ENCODE assay signal across 25 cellular contexts in the genomic region with DNA sequence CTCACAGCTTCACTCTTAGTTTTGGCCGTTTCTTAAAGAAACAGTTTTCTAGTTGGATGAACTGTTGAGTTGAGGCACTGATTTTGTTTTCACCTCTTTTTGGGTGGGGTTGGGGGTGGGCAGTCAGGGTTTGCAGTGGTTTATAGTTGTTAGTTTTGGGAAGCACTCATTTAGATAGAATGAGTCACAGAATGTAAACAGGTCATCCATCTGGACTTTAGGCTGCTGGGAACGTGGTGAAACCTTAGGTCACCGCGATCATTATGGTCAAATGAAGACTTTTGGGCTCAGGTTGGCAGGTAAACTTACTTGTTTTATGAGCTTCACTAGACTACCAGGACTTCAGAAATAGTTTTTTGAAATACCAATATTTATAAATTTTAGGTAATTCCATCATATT. TPM values are rescaled to one million over a fixed set of nuclear protein-coding genes. Genes with fewer than 3 reads are reported as not detected.
A peak's percentile ranks its signal among the peaks of the same experiment; 100 is the strongest.
DNase-seq lines count a peak whose midpoint lies in the region; ATAC-seq, FAIRE-seq and TF ChIP-seq lines count a peak whose summit lies in the region.
"Had no signal": no experiment of that assay in that cellular context is flagged by ENCODE, and none has a peak within 500 bp of the region (broad histone marks: within the 10 kb centered on the region; RNA-seq: fewer than 3 reads in every experiment).

No MANE protein-coding gene starts in this region.

- no peak overlapping the region for H3K4me3 Mint-ChIP-seq in MCF 10A (ENCODE audit: unreplicated experiment)
- no peak overlapping the region for H3K4me3 Mint-ChIP-seq in activated CD8-positive, alpha-beta T cell treated with anti-CD3 and anti-CD28 coated beads for 36 hours
- no peak overlapping the region for H3K4me3 Mint-ChIP-seq in activated naive CD8-positive, alpha-beta T cell treated with anti-CD3 and anti-CD28 coated beads, Interleukin-2, amount 50 U/mL, for 24 hours
- H3K4me3 Mint-ChIP-seq: CD8-positive, alpha-beta memory T cell had no signal

- TF ChIP-seq POLR2A in breast epithelium (IDR thresholded peaks at IDR 0.05) (no peak), HepG2 (IDR thresholded peaks at IDR 0.05; ENCODE audit: insufficient read depth in 1 of 2, low read depth in 2 of 2, low read length in 2 of 2) (no peak)

- H3K4me1 ChIP-seq in breast epithelium (no peaks in the 10 kb centered on the region), colonic mucosa (peaks cover 5% of the 10 kb centered on the region), HepG2 (ENCODE audit: insufficient read depth, low read length) (peaks cover 32% of the 10 kb centered on the region)

- CTCF ChIA-PET in MCF 10A (lab: Yijun Ruan, JAX) (interaction anchor here (1.0 kb wide), 1 partner anchor 10 kb away, joined by 3 read pairs; no protein-coding TSS in a partner anchor), HepG2 (lab: Yijun Ruan, JAX; ENCODE audit: low intra/inter-chr PET ratio, low total read pairs) (no interaction called here)
- CTCF ChIA-PET in activated CD8-positive, alpha-beta T cell treated with anti-CD3 and anti-CD28 coated beads for 36 hours (lab: Charles Lee), result no interaction called here

- TF ChIP-seq EP300 in HepG2 (IDR thresholded peaks at IDR 0.05; ENCODE audit: low read depth in 2 of 2, low read length in 2 of 2), result peak in 1 of 2 experiments; percentile 56; a peak in 1 of 4 replicates
- peak; percentile 51; the same call in 1 of the 2 replicates for TF ChIP-seq EP300 in HepG2 (CRISPR knock-in tag; IDR thresholded peaks at IDR 0.05; ENCODE audit: borderline replicate concordance)

- no peaks in the 10 kb centered on the region for H3K27me3 Mint-ChIP-seq in MCF 10A (ENCODE audit: insufficient read depth, unreplicated experiment)
- H3K27me3 Mint-ChIP-seq in activated CD8-positive, alpha-beta T cell treated with anti-CD3 and anti-CD28 coated beads for 36 hours, result no peaks in the 10 kb centered on the region
- no peaks in the 10 kb centered on the region for H3K27me3 Mint-ChIP-seq in activated naive CD8-positive, alpha-beta T cell treated with anti-CD3 and anti-CD28 coated beads, Interleukin-2, amount 50 U/mL, for 24 hours
- H3K27me3 Mint-ChIP-seq: CD8-positive, alpha-beta memory T cell had no signal

- no peaks in the 10 kb centered on the region for H3K36me3 ChIP-seq in breast epithelium
- no peaks in the 10 kb centered on the region for H3K36me3 ChIP-seq in colonic mucosa
- no peaks in the 10 kb centered on the region for H3K36me3 ChIP-seq in HepG2 (replicated peaks in 1 of 2; ENCODE audit: control insufficient read depth in 1 of 2, insufficient read depth in 2 of 2, low read length in 2 of 2)

- H3K4me3 ChIP-seq in breast epithelium, result no peak overlapping the region
- H3K4me3 ChIP-seq in colonic mucosa, result no peak overlapping the region
- H3K4me3 ChIP-seq in HepG2 (replicated peaks in 1 of 3; ENCODE audit: insufficient read depth in 1 of 3, low read depth in 2 of 3, low read length in 3 of 3), result peak overlapping the region in 1 of 3 experiments; percentile 4; a peak in 2 of 6 replicates
- H3K4me3 ChIP-seq: GM12878, GM23248, Peyer's patch had no signal

- peak overlapping the region; percentile 52 for H3K4me2 ChIP-seq in HepG2 (ENCODE audit: low read depth, low read length)

- H3K27ac ChIP-seq in breast epithelium, result no peak overlapping the region
- H3K27ac ChIP-seq in colonic mucosa, result peak overlapping the region; percentile 51
- H3K27ac ChIP-seq in HepG2 (ENCODE audit: extremely low read length, insufficient read depth, low read length), result peak overlapping the region; percentile 56
- H3K27ac ChIP-seq: C4-2B, GM23248, HL-60, Peyer's patch had no signal

- H3K4me1 Mint-ChIP-seq in MCF 10A (ENCODE audit: insufficient read depth, unreplicated experiment), result no peaks in the 10 kb centered on the region
- peaks cover 2% of the 10 kb centered on the region for H3K4me1 Mint-ChIP-seq in activated CD8-positive, alpha-beta T cell treated with anti-CD3 and anti-CD28 coated beads for 36 hours (ENCODE audit: low read depth)
- H3K4me1 Mint-ChIP-seq in activated naive CD8-positive, alpha-beta T cell treated with anti-CD3 and anti-CD28 coated beads, Interleukin-2, amount 50 U/mL, for 24 hours, result peaks cover 7% of the 10 kb centered on the region

- H3K79me2 ChIP-seq in HepG2 (ENCODE audit: insufficient read depth, low read length), result no peaks in the 10 kb centered on the region

- TF ChIP-seq CTCF in MCF 10A (IDR thresholded peaks at IDR 0.05; ENCODE audit: unreplicated experiment), result no peak
- TF ChIP-seq CTCF in breast epithelium (IDR thresholded peaks at IDR 0.05), result no peak
- TF ChIP-seq CTCF in colonic mucosa (IDR thresholded peaks at IDR 0.05), result no peak
- TF ChIP-seq CTCF in HepG2 (CRISPR knock-in tag; IDR thresholded peaks at IDR 0.05), result no peak
- no peak for TF ChIP-seq CTCF in activated CD8-positive, alpha-beta T cell treated with anti-CD3 and anti-CD28 coated beads for 36 hours (IDR thresholded peaks at IDR 0.05)

- H3K27ac Mint-ChIP-seq in MCF 10A (ENCODE audit: low read depth, unreplicated experiment), result no peak overlapping the region
- no peak overlapping the region for H3K27ac Mint-ChIP-seq in activated CD8-positive, alpha-beta T cell treated with anti-CD3 and anti-CD28 coated beads for 36 hours
- no peak overlapping the region for H3K27ac Mint-ChIP-seq in activated naive CD8-positive, alpha-beta T cell treated with anti-CD3 and anti-CD28 coated beads, Interleukin-2, amount 50 U/mL, for 24 hours
- H3K27ac Mint-ChIP-seq: CD8-positive, alpha-beta memory T cell had no signal

- H3K27me3 ChIP-seq in breast epithelium, result no peaks in the 10 kb centered on the region
- no peaks in the 10 kb centered on the region for H3K27me3 ChIP-seq in colonic mucosa
- H3K27me3 ChIP-seq in HepG2 (ENCODE audit: control insufficient read depth in 1 of 2, insufficient read depth in 2 of 2, low read length in 2 of 2), result no peaks in the 10 kb centered on the region
- H3K27me3 ChIP-seq: Peyer's patch had no signal

- TF ChIP-seq RAD21 in HepG2 (CRISPR knock-in tag; IDR thresholded peaks at IDR 0.05), result no peak

- H4K20me1 ChIP-seq in HepG2 (ENCODE audit: insufficient read depth, low read length), result no peaks in the 10 kb centered on the region

- H3K36me3 Mint-ChIP-seq in MCF 10A (ENCODE audit: insufficient read depth, unreplicated experiment), result peaks cover 7% of the 10 kb centered on the region
- peaks cover 9% of the 10 kb centered on the region for H3K36me3 Mint-ChIP-seq in activated CD8-positive, alpha-beta T cell treated with anti-CD3 and anti-CD28 coated beads for 36 hours (ENCODE audit: low read depth)
- H3K36me3 Mint-ChIP-seq in activated naive CD8-positive, alpha-beta T cell treated with anti-CD3 and anti-CD28 coated beads, Interleukin-2, amount 50 U/mL, for 24 hours (ENCODE audit: low read depth), result peaks cover 9% of the 10 kb centered on the region

- H3K9me3 ChIP-seq in breast epithelium (no peaks in the 10 kb centered on the region), colonic mucosa (no peaks in the 10 kb centered on the region), HepG2 (ENCODE audit: low read length) (no peaks in the 10 kb centered on the region)
- H3K9me3 ChIP-seq: Peyer's patch had no signal

- H3K9me3 Mint-ChIP-seq in MCF 10A (ENCODE audit: unreplicated experiment), result no peaks in the 10 kb centered on the region
- H3K9me3 Mint-ChIP-seq in activated CD8-positive, alpha-beta T cell treated with anti-CD3 and anti-CD28 coated beads for 36 hours, result peaks cover 4% of the 10 kb centered on the region
- peaks cover 5% of the 10 kb centered on the region for H3K9me3 Mint-ChIP-seq in activated naive CD8-positive, alpha-beta T cell treated with anti-CD3 and anti-CD28 coated beads, Interleukin-2, amount 50 U/mL, for 24 hours
- H3K9me3 Mint-ChIP-seq: CD8-positive, alpha-beta memory T cell had no signal

- POLR2A ChIA-PET in MCF 10A (lab: Yijun Ruan, JAX), result no interaction called here
- POLR2A ChIA-PET in HepG2 (lab: Yijun Ruan, JAX), result interaction anchor here (0.7 kb wide), 1 partner anchor 20 kb away, joined by 3 read pairs; no protein-coding TSS in a partner anchor
- POLR2A ChIA-PET in activated CD8-positive, alpha-beta T cell treated with anti-CD3 and anti-CD28 coated beads for 36 hours (lab: Charles Lee), result interaction anchor here (0.6 kb wide), 1 partner anchor 766 kb away, joined by 4 read pairs; no protein-coding TSS in a partner anchor

- FAIRE-seq in HepG2 (lab: Jason Lieb, UNC), result peak; percentile 51
- FAIRE-seq: GM12878 had no signal

- in situ Hi-C loops in HepG2 (cut with HindIII; ENCODE audit: extremely low pct_ligation_motif_present, low pct_unique_long_range_greater_than_20kb), result no loop called here

- intact Hi-C loops in MCF 10A (cut with micrococcal nuclease), result no loop called here
- intact Hi-C loops in breast epithelium (cut with DNase I; ENCODE audit: low total_unique reads), result no loop called here
- intact Hi-C loops in colonic mucosa (cut with DNase I), result no loop called here
- intact Hi-C loops in HepG2 (cut with micrococcal nuclease; ENCODE audit: unreplicated experiment), result loop anchor here (1.0 to 2.0 kb wide), 3 partner anchors 8 to 168 kb away; no protein-coding TSS in a partner anchor
- intact Hi-C loops in activated CD8-positive, alpha-beta T cell treated with anti-CD3 and anti-CD28 coated beads for 36 hours (cut with micrococcal nuclease), result no loop called here

- H3K9ac ChIP-seq in colonic mucosa (ENCODE audit: low read depth in 2 of 2, low read length in 2 of 2) (no peak overlapping the region), HepG2 (ENCODE audit: insufficient read depth, low read depth, low read length) (no peak overlapping the region)
- H3K9ac ChIP-seq: GM23248 had no signal

- no TSS peak for BruUV-seq in MCF 10A (replicated peaks; lab: Mats Ljungman, UMichigan)
- no TSS peak for BruUV-seq in HepG2 (replicated peaks; lab: Mats Ljungman, UMichigan)

- 2% methylated on average over 4 of the region's 4 CpGs for WGBS in HepG2 (ENCODE audit: low lambda C conversion rate)

- no peak overlapping the region for H2AFZ ChIP-seq in HepG2 (ENCODE audit: low read length)
- H2AFZ ChIP-seq: GM23248 had no signal

- ATAC-seq in HepG2 (peak; percentile 94), GM18907 (IDR thresholded peaks at IDR 0.05; ENCODE audit: unreplicated experiment) (no peak)
- ATAC-seq in activated CD8-positive, alpha-beta T cell treated with anti-CD3 and anti-CD28 coated beads for 36 hours, result no peak
- ATAC-seq in activated naive CD8-positive, alpha-beta T cell treated with anti-CD3 and anti-CD28 coated beads, Interleukin-2, amount 50 U/mL, for 24 hours, result no peak
- ATAC-seq: GM12878, HCT116 had no signal

- DNase-seq in MCF 10A (ENCODE audit: unreplicated experiment) (peak; percentile 16), breast epithelium (ENCODE audit: low spot score in 2 of 2) (no peak), colonic mucosa (peak; percentile 53), HepG2 (ENCODE audit: low spot score) (peak; percentile 84)
- DNase-seq in activated CD8-positive, alpha-beta T cell treated with anti-CD3 and anti-CD28 coated beads for 36 hours, result no peak
- DNase-seq in stimulated activated CD4-positive, alpha-beta T cell treated with anti-CD3 and anti-CD28 coated beads, Interleukin-4, amount 100 ng/mL, for 4 hours, result no peak
- no peak for DNase-seq in activated naive CD8-positive, alpha-beta T cell treated with anti-CD3 and anti-CD28 coated beads, Interleukin-2, amount 50 U/mL, for 24 hours
- DNase-seq: 8988T; AML-193; Calu3; CD8-positive, alpha-beta memory T cell; DMS153; GM23248; MV-4-11; NCI-H1105 treated with DMSO at 0.1 percent for 48 hours; NCI-H2029 treated with DMSO at 0.1 percent for 48 hours; NCI-H226; NCI-H524; NCI-H82; Peyer's patch had no signal

RNA-seq across cellular contexts. Expression of gene CSTPP1, which starts 48.4 kb away (rescaled TPM):
- total RNA-seq in MCF 10A (2022) (19.2 and 22.0 TPM in 2 replicates), breast epithelium (10 to 100 TPM; 13.4 to 43.6 (median 30.5) TPM), colonic mucosa (10 to 100 TPM; 35.8 to 63.6 TPM), HepG2 (2016; rRNA removed; fragmentation: Illumina TruSeq; extraction: Trizol) (14.6 and 15.7 TPM in 2 replicates)
- 5.2 and 5.5 TPM in 2 replicates for total RNA-seq in HepG2 (2016; cell fraction: cytosol; rRNA removed; fragmentation: Illumina TruSeq; extraction: Trizol; ENCODE audit: low read depth)
- 11.2 and 14.1 TPM in 2 replicates for total RNA-seq in HepG2 (2016; cell fraction: insoluble cytoplasmic fraction; rRNA removed; fragmentation: Illumina TruSeq; extraction: Trizol)
- total RNA-seq in HepG2 (2016; cell fraction: membrane; rRNA removed; fragmentation: Illumina TruSeq; extraction: Trizol), result 7.4 and 7.8 TPM in 2 replicates
- 12.5 and 15.2 TPM in 2 replicates for total RNA-seq in HepG2 (2016; cell fraction: nucleus; rRNA removed; fragmentation: Illumina TruSeq; extraction: Trizol)
- 10.7 and 12.3 TPM in 2 replicates for polyA plus RNA-seq in HepG2 (2011; rRNA removed)
- polyA plus RNA-seq in HepG2 (2011; cell fraction: cytosol; rRNA removed), result 12.3 and 15.1 TPM in 2 replicates
- polyA plus RNA-seq in HepG2 (2011; cell fraction: nucleus; rRNA removed), result 16.0 and 16.2 TPM in 2 replicates
- polyA plus RNA-seq in HepG2 (2012), result 11.8 TPM in 2 replicates
- 4.2 and 4.8 TPM in 2 replicates for polyA plus RNA-seq in HepG2 (2016; cell fraction: cytosol; fragmentation: Illumina TruSeq; extraction: Trizol; ENCODE audit: low read depth)
- 16.6 and 20.5 TPM in 2 replicates for polyA plus RNA-seq in HepG2 (2016; cell fraction: insoluble cytoplasmic fraction; fragmentation: Illumina TruSeq; extraction: Trizol; ENCODE audit: low read depth)
- polyA plus RNA-seq in HepG2 (2016; cell fraction: membrane; fragmentation: Illumina TruSeq; extraction: Trizol; ENCODE audit: low read depth), result 8.4 and 9.4 TPM in 2 replicates
- 17.6 and 23.2 TPM in 2 replicates for polyA plus RNA-seq in HepG2 (2016; cell fraction: nucleus; fragmentation: Illumina TruSeq; extraction: Trizol; ENCODE audit: insufficient read depth, low read depth)
- 22.3 and 100 TPM in 2 replicates for polyA minus RNA-seq in HepG2 (2011; rRNA and poly(A)+ RNA removed; ENCODE audit: low replicate concordance)
- 12.5 and 14.1 TPM in 2 replicates for polyA minus RNA-seq in HepG2 (2011; cell fraction: cytosol; rRNA and poly(A)+ RNA removed)
- polyA minus RNA-seq in HepG2 (2011; cell fraction: nucleus; rRNA and poly(A)+ RNA removed), result 19.8 and 29.2 TPM in 2 replicates
- total RNA-seq in activated CD8-positive, alpha-beta T cell treated with anti-CD3 and anti-CD28 coated beads for 36 hours, result 10 to 100 TPM; 12.8 to 14.4 TPM

Comparison
In these comparisons a context has a peak if more than half of its experiments do, and no peak if none do; other contexts are left out.
1. DNase-seq: peak in MCF 10A (single experiment), colonic mucosa (single experiment) and HepG2 (single experiment); none in breast epithelium (0 of 2), activated CD8-positive, alpha-beta T cell treated with anti-CD3 and anti-CD28 coated beads for 36 hours (single experiment), stimulated activated CD4-positive, alpha-beta T cell treated with anti-CD3 and anti-CD28 coated beads, Interleukin-4, amount 100 ng/mL, for 4 hours (0 of 2) and activated naive CD8-positive, alpha-beta T cell treated with anti-CD3 and anti-CD28 coated beads, Interleukin-2, amount 50 U/mL, for 24 hours (single experiment).
2. H3K27ac ChIP-seq: peak in colonic mucosa (single experiment) and HepG2 (single experiment); none in breast epithelium (0 of 2).